ENCODE assay signal across 1 cellular context in genomic region chr19:41193420-41194156, GRCh38.
TF ChIP-seq lines count a peak whose summit lies in the region.

No MANE protein-coding gene starts in this region.

TF ChIP-seq in GM23338, 12 proteins besides CTCF, POLR2A, EP300 and RAD21 (continued from another document):
- TF ChIP-seq POLR2AphosphoS5 (IDR thresholded peaks at IDR 0.05; ENCODE audit: low read depth): no peak
